In genomic region chr17:76523084-76524037, GRCh38 we compare ENCODE assay signal across 1 cellular context.
A peak's percentile ranks its signal among the peaks of the same experiment; 100 is the strongest.
TF ChIP-seq lines count a peak whose summit lies in the region.

No MANE protein-coding gene starts in this region.

TF ChIP-seq in HepG2, 621 proteins besides CTCF, POLR2A, EP300 and RAD21 (continues in another document):
- TF ChIP-seq RORA (CRISPR knock-in tag; IDR thresholded peaks at IDR 0.05) (no peak), ZFP62 (CRISPR knock-in tag; IDR thresholded peaks at IDR 0.05) (no peak), ZNF484 (CRISPR knock-in tag; IDR thresholded peaks at IDR 0.05; ENCODE audit: borderline replicate concordance, low read depth) (no peak), HOXD1 (CRISPR knock-in tag; IDR thresholded peaks at IDR 0.05) (no peak), GTF2F1 (IDR thresholded peaks at IDR 0.05; ENCODE audit: low read length) (no peak), ZNF33B (CRISPR knock-in tag; IDR thresholded peaks at IDR 0.05) (no peak), CAMTA2 (CRISPR knock-in tag; IDR thresholded peaks at IDR 0.05; ENCODE audit: borderline replicate concordance) (no peak; the same call in 1 of the 2 replicates), KAT2B (IDR thresholded peaks at IDR 0.05; ENCODE audit: borderline replicate concordance, low read depth, low read length) (no peak), DRAP1 (CRISPR knock-in tag; IDR thresholded peaks at IDR 0.05) (peak; percentile 58; the same call in 1 of the 2 replicates), PHF21A (CRISPR knock-in tag; IDR thresholded peaks at IDR 0.05) (no peak), ZSCAN22 (CRISPR knock-in tag; IDR thresholded peaks at IDR 0.05) (no peak), ZNF546 (CRISPR knock-in tag; conservative IDR thresholded peaks at IDR 0.05) (0 out of 2 replicates have a peak, but pooled peaks have one; percentile 49), ZHX1 (CRISPR knock-in tag; IDR thresholded peaks at IDR 0.05; ENCODE audit: low read depth) (no peak), ZMYM3 (CRISPR knock-in tag; IDR thresholded peaks at IDR 0.05) (peak; percentile 34; the same call in 1 of the 2 replicates), TFDP1 (CRISPR knock-in tag; IDR thresholded peaks at IDR 0.05; ENCODE audit: borderline replicate concordance) (0 out of 2 replicates have a peak, but pooled peaks have one; percentile 33), TGIF2 (CRISPR knock-in tag; IDR thresholded peaks at IDR 0.05) (no peak), ZBTB2 (CRISPR knock-in tag; IDR thresholded peaks at IDR 0.05; ENCODE audit: low read depth) (no peak), ZNF383 (CRISPR knock-in tag; IDR thresholded peaks at IDR 0.05; ENCODE audit: borderline replicate concordance) (no peak), ASH2L (IDR thresholded peaks at IDR 0.05; ENCODE audit: insufficient read length, low read depth, low read length) (peak; percentile 33), ZNF460 (CRISPR knock-in tag; IDR thresholded peaks at IDR 0.05; ENCODE audit: borderline replicate concordance) (no peak), ZNF564 (CRISPR knock-in tag; IDR thresholded peaks at IDR 0.05) (no peak), REST (IDR thresholded peaks at IDR 0.05; ENCODE audit: borderline replicate concordance in 1 of 2, low read depth in 1 of 2, low read length in 2 of 2) (no peak), ZBTB34 (CRISPR knock-in tag; IDR thresholded peaks at IDR 0.05) (no peak), HNRNPK (IDR thresholded peaks at IDR 0.05; ENCODE audit: low read depth, low read length, poor library complexity, severe bottlenecking) (no peak), EED (CRISPR knock-in tag; IDR thresholded peaks at IDR 0.05) (peak; percentile 89; the same call in 1 of the 2 replicates), ZNF354B (CRISPR knock-in tag; IDR thresholded peaks at IDR 0.05) (no peak), ZBTB26 (CRISPR knock-in tag; IDR thresholded peaks at IDR 0.05; ENCODE audit: borderline replicate concordance) (peak; percentile 83; the same call in 1 of the 2 replicates), ZNF260 (CRISPR knock-in tag; IDR thresholded peaks at IDR 0.05; ENCODE audit: borderline replicate concordance, low read depth) (no peak), DZIP1 (CRISPR knock-in tag; IDR thresholded peaks at IDR 0.05) (0 out of 2 replicates have a peak, but pooled peaks have one; percentile 35), HOXA5 (CRISPR knock-in tag; IDR thresholded peaks at IDR 0.05) (peak; percentile 72), SKI (IDR thresholded peaks at IDR 0.05; ENCODE audit: partially characterized antibody) (no peak), THAP8 (CRISPR knock-in tag; IDR thresholded peaks at IDR 0.05; ENCODE audit: borderline replicate concordance) (no peak), GPN1 (CRISPR knock-in tag; IDR thresholded peaks at IDR 0.05; ENCODE audit: borderline replicate concordance) (no peak), PBX3 (CRISPR knock-in tag; IDR thresholded peaks at IDR 0.05; ENCODE audit: borderline replicate concordance) (no peak), SOX6 (IDR thresholded peaks at IDR 0.05) (no peak), SOX6 (CRISPR knock-in tag; IDR thresholded peaks at IDR 0.05) (peak; percentile 66), ZNF12 (CRISPR knock-in tag; IDR thresholded peaks at IDR 0.05) (no peak)
